In the genomic region with DNA sequence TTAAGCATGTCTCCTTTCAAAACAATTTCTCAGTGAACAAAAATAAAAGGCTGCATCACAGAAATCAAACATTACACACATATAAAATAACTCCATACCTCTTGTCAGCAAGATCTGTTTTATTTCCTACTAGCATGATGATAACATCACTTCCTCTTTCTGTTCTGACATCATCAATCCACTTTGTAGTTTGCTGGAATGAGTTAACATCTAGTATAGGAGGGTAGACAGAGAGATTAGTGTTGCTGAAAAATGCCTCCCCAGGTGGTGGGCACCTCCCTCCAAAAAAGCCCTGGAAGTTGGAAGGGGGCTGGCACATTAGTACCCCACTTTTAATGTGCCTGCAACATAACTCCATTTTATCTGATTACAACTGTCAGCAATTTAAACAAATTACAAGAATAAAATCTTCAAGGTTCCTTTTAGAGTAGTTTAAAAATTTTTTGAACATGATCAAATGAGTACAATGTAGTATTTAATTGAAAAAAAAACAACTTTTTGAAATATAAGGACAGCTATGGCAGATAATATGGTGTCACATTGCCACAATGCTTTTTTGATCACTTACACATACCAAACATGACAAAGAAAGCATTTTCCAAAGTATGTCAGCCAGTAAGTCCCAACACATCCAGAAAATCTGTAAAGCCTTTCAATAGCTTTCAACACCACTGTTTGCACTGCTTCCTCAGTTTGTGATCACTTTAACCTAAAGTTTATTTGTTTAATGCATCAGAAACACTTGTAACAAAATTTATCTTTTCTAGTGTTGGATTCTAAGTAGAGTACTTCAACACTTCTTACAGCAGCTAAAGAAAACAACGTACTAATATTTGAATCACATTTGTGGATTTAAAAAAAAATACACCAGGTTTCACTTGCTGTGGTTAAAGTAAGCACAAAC, we compare ENCODE assay signal across 10 cellular contexts. TPM values are rescaled to one million over a fixed set of nuclear protein-coding genes. Genes with fewer than 3 reads are reported as not detected.
DNase-seq lines count a peak whose midpoint lies in the region; ATAC-seq and TF ChIP-seq lines count a peak whose summit lies in the region.
"Had no signal": no experiment of that assay in that cellular context is flagged by ENCODE, and none has a peak within 500 bp of the region (broad histone marks: within the 10 kb centered on the region; RNA-seq: fewer than 3 reads in every experiment).

No MANE protein-coding gene starts in this region.

- ATAC-seq in activated CD8-positive, alpha-beta T cell treated with anti-CD3 and anti-CD28 coated beads for 36 hours: peak; percentile 70
- no peak for ATAC-seq in GM18511 (IDR thresholded peaks at IDR 0.05; ENCODE audit: unreplicated experiment)
- ATAC-seq: body of pancreas had no signal

- intact Hi-C loops in activated CD8-positive, alpha-beta T cell treated with anti-CD3 and anti-CD28 coated beads for 36 hours (cut with micrococcal nuclease): no loop called here

- no peak overlapping the region for H3K4me3 Mint-ChIP-seq in activated CD8-positive, alpha-beta T cell treated with anti-CD3 and anti-CD28 coated beads for 36 hours
- H3K4me3 Mint-ChIP-seq in mesothelial cell of epicardium: no peak overlapping the region

- peaks cover 9% of the 10 kb centered on the region for H3K4me1 Mint-ChIP-seq in activated CD8-positive, alpha-beta T cell treated with anti-CD3 and anti-CD28 coated beads for 36 hours (ENCODE audit: low read depth)
- H3K4me1 Mint-ChIP-seq in mesothelial cell of epicardium: peaks cover 11% of the 10 kb centered on the region

- POLR2A ChIA-PET in activated CD8-positive, alpha-beta T cell treated with anti-CD3 and anti-CD28 coated beads for 36 hours (lab: Charles Lee): no interaction called here

- no peaks in the 10 kb centered on the region for H3K9me3 Mint-ChIP-seq in activated CD8-positive, alpha-beta T cell treated with anti-CD3 and anti-CD28 coated beads for 36 hours
- no peaks in the 10 kb centered on the region for H3K9me3 Mint-ChIP-seq in mesothelial cell of epicardium

- CTCF ChIA-PET in activated CD8-positive, alpha-beta T cell treated with anti-CD3 and anti-CD28 coated beads for 36 hours (lab: Charles Lee): no interaction called here

- peaks cover 24% of the 10 kb centered on the region for H3K36me3 Mint-ChIP-seq in activated CD8-positive, alpha-beta T cell treated with anti-CD3 and anti-CD28 coated beads for 36 hours (ENCODE audit: low read depth)
- H3K36me3 Mint-ChIP-seq in mesothelial cell of epicardium: peaks cover 15% of the 10 kb centered on the region

- peak overlapping the region; percentile 61 for H3K27ac Mint-ChIP-seq in activated CD8-positive, alpha-beta T cell treated with anti-CD3 and anti-CD28 coated beads for 36 hours
- H3K27ac Mint-ChIP-seq in mesothelial cell of epicardium: peak overlapping the region; percentile 68

- TF ChIP-seq CTCF in activated CD8-positive, alpha-beta T cell treated with anti-CD3 and anti-CD28 coated beads for 36 hours (IDR thresholded peaks at IDR 0.05): no peak
- no peak for TF ChIP-seq CTCF in mesothelial cell of epicardium (IDR thresholded peaks at IDR 0.05; ENCODE audit: unreplicated experiment)

- no peaks in the 10 kb centered on the region for H3K27me3 Mint-ChIP-seq in activated CD8-positive, alpha-beta T cell treated with anti-CD3 and anti-CD28 coated beads for 36 hours
- H3K27me3 Mint-ChIP-seq in mesothelial cell of epicardium (ENCODE audit: low read depth): no peaks in the 10 kb centered on the region

- DNase-seq in EH (ENCODE audit: low read depth) (peak; percentile 7), Kasumi-1 (lab: John Stamatoyannopoulos, UW) (peak; percentile 52 to 83), mesothelial cell of epicardium (ENCODE audit: low spot score in 2 of 2, unreplicated experiment in 2 of 2) (no peak), midbrain (lab: John Stamatoyannopoulos, UW) (no peak), NCI-H2107 (lab: John Stamatoyannopoulos, UW) (no peak), KG1 (lab: John Stamatoyannopoulos, UW) (no peak)
- DNase-seq in activated CD8-positive, alpha-beta T cell treated with anti-CD3 and anti-CD28 coated beads for 36 hours: no peak
- DNase-seq: activated CD4-positive, alpha-beta T cell treated with anti-CD3 and anti-CD28 coated beads for 48 hours; body of pancreas had no signal

RNA-seq across cellular contexts. Expression of gene RAB6A, which starts 44.5 kb away (rescaled TPM):
- 10 to 100 TPM; 75.3 to 77.6 TPM for total RNA-seq in activated CD8-positive, alpha-beta T cell treated with anti-CD3 and anti-CD28 coated beads for 36 hours
- 66.3 to 74.8 TPM (median 68.4 TPM) in 3 replicates for total RNA-seq in mesothelial cell of epicardium

Comparison
In these comparisons a context has a peak if more than half of its experiments do, and no peak if none do; other contexts are left out.
1. DNase-seq: peak in EH (single experiment) and Kasumi-1 (2 of 2); none in activated CD8-positive, alpha-beta T cell treated with anti-CD3 and anti-CD28 coated beads for 36 hours (single experiment), mesothelial cell of epicardium (0 of 2), midbrain (single experiment), NCI-H2107 (single experiment) and KG1 (single experiment).